1 cellular context compared by ENCODE assay signal in genomic region chr5:3598725-3599282, GRCh38.
TF ChIP-seq lines count a peak whose summit lies in the region.

No MANE protein-coding gene starts in this region.

TF ChIP-seq in SK-N-SH, 30 proteins besides CTCF, POLR2A, EP300 and RAD21 (continued from another document):
- no peak for TF ChIP-seq REST (IDR thresholded peaks at IDR 0.05; ENCODE audit: low read depth, low read length)
- TF ChIP-seq PBX3 (IDR thresholded peaks at IDR 0.05): no peak
- no peak for TF ChIP-seq SMC3 (IDR thresholded peaks at IDR 0.05; ENCODE audit: low read depth, low read length)
- no peak for TF ChIP-seq ZBTB33 (IDR thresholded peaks at IDR 0.05; ENCODE audit: borderline replicate concordance, low read depth)
- TF ChIP-seq JUND (IDR thresholded peaks at IDR 0.05): no peak
- TF ChIP-seq YY1 (IDR thresholded peaks at IDR 0.05; ENCODE audit: low read depth): no peak
